Comparison of ENCODE assay signal across 1 cellular context in genomic region chr10:33276282-33276923, GRCh38.
TF ChIP-seq lines count a peak whose summit lies in the region.

No MANE protein-coding gene starts in this region.

TF ChIP-seq in IMR-90, 13 proteins besides CTCF, POLR2A, EP300 and RAD21:
- TF ChIP-seq MXI1 (IDR thresholded peaks at IDR 0.05; ENCODE audit: borderline replicate concordance, low read depth, low read length), result no peak
- peak; percentile 2; the same call in 1 of the 2 replicates for TF ChIP-seq MAFK (IDR thresholded peaks at IDR 0.05; ENCODE audit: low read depth, low read length)
